Comparison of ENCODE assay signal across 19 cellular contexts in genomic region chr20:48282591-48283228, GRCh38.
A peak's percentile ranks its signal among the peaks of the same experiment; 100 is the strongest.
DNase-seq lines count a peak whose midpoint lies in the region; ATAC-seq, FAIRE-seq and TF ChIP-seq lines count a peak whose summit lies in the region.
"Had no signal": no experiment of that assay in that cellular context is flagged by ENCODE, and none has a peak within 500 bp of the region (broad histone marks: within the 10 kb centered on the region; RNA-seq: fewer than 3 reads in every experiment).

No MANE protein-coding gene starts in this region.

- no peaks in the 10 kb centered on the region for H3K27me3 ChIP-seq in small intestine (ENCODE audit: control insufficient read depth in 2 of 2, insufficient read depth in 2 of 2, low read length in 2 of 2)
- H3K27me3 ChIP-seq: adrenal gland had no signal

- peaks cover 10% of the 10 kb centered on the region for H3K27me3 Mint-ChIP-seq in activated naive CD8-positive, alpha-beta T cell treated with anti-CD3 and anti-CD28 coated beads, Interleukin-2, amount 50 U/mL, for 24 hours

- DNase-seq in NCI-H82 (lab: John Stamatoyannopoulos, UW) (peak; percentile 25), NCI-H82 treated with DMSO at 0.1 percent for 48 hours (lab: John Stamatoyannopoulos, UW; ENCODE audit: unreplicated experiment) (no peak), NAMALWA (ENCODE audit: low spot score) (peak; percentile 93), small intestine (peak; percentile 89), GM13977 (ENCODE audit: low spot score) (no peak), NCI-H69 (lab: John Stamatoyannopoulos, UW) (no peak)
- no peak for DNase-seq in activated naive CD8-positive, alpha-beta T cell treated with anti-CD3 and anti-CD28 coated beads, Interleukin-2, amount 50 U/mL, for 24 hours
- DNase-seq: activated CD4-positive, CD25-positive, alpha-beta regulatory T cell treated with anti-CD3 and anti-CD28 coated beads, Interleukin-2, amount 50 U/mL, for 72 hours; adrenal gland; CD4-positive, CD25-positive, alpha-beta regulatory T cell; foreskin fibroblast; NCI-H187; SHP77 treated with DMSO at 0.1 percent for 48 hours had no signal

- ATAC-seq in activated naive CD8-positive, alpha-beta T cell treated with anti-CD3 and anti-CD28 coated beads, Interleukin-2, amount 50 U/mL, for 24 hours = peak; percentile 15
- ATAC-seq in HG03442 (IDR thresholded peaks at IDR 0.05; ENCODE audit: unreplicated experiment) = no peak

- no peaks in the 10 kb centered on the region for H3K9me3 Mint-ChIP-seq in activated naive CD8-positive, alpha-beta T cell treated with anti-CD3 and anti-CD28 coated beads, Interleukin-2, amount 50 U/mL, for 24 hours
- H3K9me3 Mint-ChIP-seq: activated T-helper 2 cell treated with anti-CD3 and anti-CD28 coated beads, Interferon-gamma antibody, Interleukin-2, Interleukin-4, amounts not matched to agents 10 μg/mL and 5 μg/mL and 100 μg/mL, durations not matched to agents 14 hours and 24 hours and 36 hours; CD4-positive, CD25-positive, alpha-beta regulatory T cell; dendritic cell treated with granulocyte-macrophage colony-stimulating factor and Interleukin-4, amounts not matched to agents 40 ng/mL and 50 ng/mL, for 4 days had no signal

- no peaks in the 10 kb centered on the region for H3K36me3 Mint-ChIP-seq in activated naive CD8-positive, alpha-beta T cell treated with anti-CD3 and anti-CD28 coated beads, Interleukin-2, amount 50 U/mL, for 24 hours (ENCODE audit: low read depth)
- H3K36me3 Mint-ChIP-seq: CD4-positive, CD25-positive, alpha-beta regulatory T cell had no signal

- H3K36me3 ChIP-seq in small intestine (ENCODE audit: control insufficient read depth in 2 of 2, insufficient read depth in 2 of 2, low read length in 2 of 2) = no peaks in the 10 kb centered on the region
- H3K36me3 ChIP-seq: adrenal gland, thoracic aorta had no signal

- H3K4me1 ChIP-seq in small intestine (ENCODE audit: control insufficient read depth in 2 of 2, insufficient read depth in 1 of 2, low read depth in 1 of 2, low read length in 1 of 2) = peaks cover 6 to 7% of the 10 kb centered on the region in 2 donors

- no peak overlapping the region for H3K4me3 Mint-ChIP-seq in activated naive CD8-positive, alpha-beta T cell treated with anti-CD3 and anti-CD28 coated beads, Interleukin-2, amount 50 U/mL, for 24 hours
- H3K4me3 Mint-ChIP-seq: CD4-positive, CD25-positive, alpha-beta regulatory T cell; dendritic cell treated with granulocyte-macrophage colony-stimulating factor and Interleukin-4, amounts not matched to agents 40 ng/mL and 50 ng/mL, for 4 days had no signal

- H3K9me3 ChIP-seq in small intestine (ENCODE audit: control insufficient read depth, low read depth) = no peaks in the 10 kb centered on the region
- H3K9me3 ChIP-seq: adrenal gland, thoracic aorta had no signal

- 31 to 79% (median 48%) methylated on average over 4 of the region's 4 CpGs for WGBS in small intestine, 3 donors

- H3K27ac ChIP-seq in small intestine (ENCODE audit: low read depth in 1 of 2, low read length in 1 of 2) = no peak overlapping the region
- H3K27ac ChIP-seq: adrenal gland, thoracic aorta had no signal

- in situ Hi-C loops in GM13977 (cut with MboI; ENCODE audit: low pct_unique_long_range_greater_than_20kb, low sequenced_read_pairs, unreplicated experiment) = no loop called here

- no peaks in the 10 kb centered on the region for H3K4me1 Mint-ChIP-seq in activated naive CD8-positive, alpha-beta T cell treated with anti-CD3 and anti-CD28 coated beads, Interleukin-2, amount 50 U/mL, for 24 hours
- H3K4me1 Mint-ChIP-seq: CD4-positive, CD25-positive, alpha-beta regulatory T cell had no signal

- H3K27ac Mint-ChIP-seq in activated naive CD8-positive, alpha-beta T cell treated with anti-CD3 and anti-CD28 coated beads, Interleukin-2, amount 50 U/mL, for 24 hours = no peak overlapping the region
- H3K27ac Mint-ChIP-seq: activated T-helper 2 cell treated with anti-CD3 and anti-CD28 coated beads, Interferon-gamma antibody, Interleukin-2, Interleukin-4, amounts not matched to agents 10 μg/mL and 5 μg/mL and 100 μg/mL, durations not matched to agents 14 hours and 24 hours and 36 hours; CD4-positive, CD25-positive, alpha-beta regulatory T cell; dendritic cell treated with granulocyte-macrophage colony-stimulating factor and Interleukin-4, amounts not matched to agents 40 ng/mL and 50 ng/mL, for 4 days had no signal

- H3K4me3 ChIP-seq in small intestine (ENCODE audit: low read depth in 1 of 2, low read length in 2 of 2) = no peak overlapping the region
- H3K4me3 ChIP-seq: adrenal gland, thoracic aorta had no signal

- no peak for TF ChIP-seq CTCF in GM13977 (IDR thresholded peaks at IDR 0.05; ENCODE audit: extremely low read depth, insufficient read depth, missing control alignments)

- FAIRE-seq in small intestine (lab: Jason Lieb, UNC) = no peak
- FAIRE-seq: A204.1, bronchial epithelial cell had no signal

Comparison
In these comparisons a context has a peak if more than half of its experiments do, and no peak if none do; other contexts are left out.
1. DNase-seq: peak in NCI-H82 (single experiment), NAMALWA (single experiment) and small intestine (single experiment); none in NCI-H82 treated with DMSO at 0.1 percent for 48 hours (single experiment), activated naive CD8-positive, alpha-beta T cell treated with anti-CD3 and anti-CD28 coated beads, Interleukin-2, amount 50 U/mL, for 24 hours (single experiment), GM13977 (single experiment) and NCI-H69 (single experiment).